9 cellular contexts compared by ENCODE assay signal in the genomic region with DNA sequence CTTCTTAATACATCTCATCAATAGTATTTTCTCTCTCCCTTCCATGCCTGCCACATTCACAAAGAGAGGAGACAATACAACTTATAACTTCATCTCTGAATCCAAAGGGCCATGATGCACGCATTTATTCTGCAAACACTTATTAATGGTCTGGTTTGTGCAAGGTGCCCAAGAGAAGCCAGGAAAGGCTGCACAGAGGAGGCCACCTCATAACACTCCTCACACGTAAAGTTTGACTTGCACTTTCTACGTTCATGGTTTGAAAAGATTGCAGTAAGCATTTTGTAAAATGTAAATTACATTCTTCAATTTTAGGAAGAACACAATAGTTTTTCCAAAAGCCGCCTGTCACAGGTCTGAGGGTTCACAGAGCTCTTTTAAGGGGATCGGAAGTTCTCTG. TPM values are rescaled to one million over a fixed set of nuclear protein-coding genes. Genes with fewer than 3 reads are reported as not detected.
A peak's percentile ranks its signal among the peaks of the same experiment; 100 is the strongest.
DNase-seq lines count a peak whose midpoint lies in the region; ATAC-seq, FAIRE-seq and TF ChIP-seq lines count a peak whose summit lies in the region.
"Had no signal": no experiment of that assay in that cellular context is flagged by ENCODE, and none has a peak within 500 bp of the region (broad histone marks: within the 10 kb centered on the region; RNA-seq: fewer than 3 reads in every experiment).

No MANE protein-coding gene starts in this region.

- H3K36me3 ChIP-seq in OCI-LY7 (ENCODE audit: insufficient read depth, low read length) (no peaks in the 10 kb centered on the region), H1 (ENCODE audit: control insufficient read depth in 2 of 4, insufficient read depth in 4 of 4, low read length in 3 of 4) (no peaks in the 10 kb centered on the region), osteoblast (ENCODE audit: insufficient read depth, low read length) (no peaks in the 10 kb centered on the region), brain microvascular endothelial cell (replicated peaks) (no peaks in the 10 kb centered on the region)

- ATAC-seq in HG03521 (IDR thresholded peaks at IDR 0.05; ENCODE audit: unreplicated experiment): no peak

- CTCF ChIA-PET in OCI-LY7 (lab: Charles Lee; ENCODE audit: unreplicated experiment) (no interaction called here), H1 (lab: Charles Lee; ENCODE audit: partially characterized antibody) (interaction anchor here (0.6 to 1.8 kb wide), 4 partner anchors 72 to 231 kb away, joined by 3 to 4 read pairs (median 3); no protein-coding TSS in a partner anchor)

- no peak for TF ChIP-seq RAD21 in H1 (IDR thresholded peaks at IDR 0.05 in 1 of 2, conservative IDR thresholded peaks at IDR 0.05 in 1 of 2; ENCODE audit: low read depth in 2 of 2, low read length in 2 of 2)

- H3K9me2 ChIP-seq in OCI-LY7 (ENCODE audit: insufficient read depth, low read length): no peaks in the 10 kb centered on the region

- H2BK120ac ChIP-seq in H1 (replicated peaks; ENCODE audit: low read depth, low read length): no peak overlapping the region

- peaks cover 32% of the 10 kb centered on the region for H3K79me2 ChIP-seq in OCI-LY7 (ENCODE audit: insufficient read depth, low read depth, low read length)
- H3K79me2 ChIP-seq in H1 (ENCODE audit: control insufficient read depth in 1 of 2, insufficient read depth in 2 of 2, low read length in 2 of 2): peaks cover 0 to 33% of the 10 kb centered on the region in 2 experiments; a peak in 3 of 4 replicates
- peaks cover 32% of the 10 kb centered on the region for H3K79me2 ChIP-seq in osteoblast (ENCODE audit: insufficient read depth, low read length)

- no peak for TF ChIP-seq POLR2A in H1 (IDR thresholded peaks at IDR 0.05; ENCODE audit: control extremely low read depth in 1 of 2, low read depth in 2 of 2, low read length in 2 of 2)

- H2AFZ ChIP-seq in OCI-LY7 (ENCODE audit: low read length): peak overlapping the region; percentile 95; the same call in 1 of the 2 replicates
- H2AFZ ChIP-seq in H1 (ENCODE audit: low read length): no peak overlapping the region
- no peak overlapping the region for H2AFZ ChIP-seq in osteoblast (ENCODE audit: low read length)

- in situ Hi-C loops in brain microvascular endothelial cell (cut with HindIII; ENCODE audit: low pct_ligation_motif_present, low sequenced_read_pairs): no loop called here

- FAIRE-seq in H1 (lab: Jason Lieb, UNC): no peak

- peaks cover 25% of the 10 kb centered on the region for H3K4me1 ChIP-seq in OCI-LY7 (ENCODE audit: insufficient read depth, low read length, poor library complexity, severe bottlenecking)
- H3K4me1 ChIP-seq in H1 (replicated peaks in 1 of 4; ENCODE audit: control insufficient read depth in 3 of 4, insufficient read depth in 4 of 4, low read length in 3 of 4): peaks cover 0 to 17% (median 4%) of the 10 kb centered on the region in 4 experiments; a peak in 4 of 7 replicates
- H3K4me1 ChIP-seq in osteoblast (ENCODE audit: insufficient read depth, low read length): peaks cover 21% of the 10 kb centered on the region

- H3K27me3 ChIP-seq in H1 (replicated peaks in 1 of 4; ENCODE audit: control insufficient read depth in 3 of 4, extremely low read depth in 1 of 4, insufficient read depth in 3 of 4, low read length in 3 of 4) (peaks cover 0 to 4% (median 0%) of the 10 kb centered on the region in 4 experiments; a peak in 2 of 7 replicates), osteoblast (ENCODE audit: insufficient read depth, low read length) (peaks cover 15% of the 10 kb centered on the region), brain microvascular endothelial cell (replicated peaks) (peaks cover 16% of the 10 kb centered on the region)

- no peak overlapping the region for H2AK5ac ChIP-seq in H1 (ENCODE audit: low read depth, low read length)

- no TSS peak for BruUV-seq in OCI-LY7 (replicated peaks; lab: Mats Ljungman, UMichigan)

- H3K4me2 ChIP-seq in OCI-LY7 (ENCODE audit: low read length) (peak overlapping the region; percentile 96), H1 (ENCODE audit: insufficient read depth in 1 of 2, low read depth in 2 of 2, low read length in 2 of 2) (peak overlapping the region; percentile 78 to 90; a peak in 3 of 4 replicates), osteoblast (ENCODE audit: insufficient read depth, low read length) (peak overlapping the region; percentile 92)

- no peak overlapping the region for H3K23ac ChIP-seq in H1 (ENCODE audit: insufficient read length)

- H2BK15ac ChIP-seq in H1 (ENCODE audit: low read length): no peak overlapping the region

- H3K27ac ChIP-seq in OCI-LY7 (ENCODE audit: low read depth, low read length, poor library complexity, severe bottlenecking): no peak overlapping the region
- H3K27ac ChIP-seq in H1 (ENCODE audit: low read depth, low read length): no peak overlapping the region
- H3K27ac ChIP-seq in osteoblast (ENCODE audit: low read depth, low read length): no peak overlapping the region
- H3K27ac ChIP-seq in brain microvascular endothelial cell: no peak overlapping the region

- peaks cover 9% of the 10 kb centered on the region for H3K23me2 ChIP-seq in H1 (ENCODE audit: low read depth, low read length)

- no peak overlapping the region for H3K18ac ChIP-seq in H1 (ENCODE audit: extremely low read depth, low read length)

- no peaks in the 10 kb centered on the region for H3K79me1 ChIP-seq in H1 (ENCODE audit: low read depth, low read length)

- no peak overlapping the region for H3K4ac ChIP-seq in H1 (replicated peaks; ENCODE audit: insufficient read length, low read depth, low read length)

- peaks cover 27% of the 10 kb centered on the region for H4K20me1 ChIP-seq in OCI-LY7 (ENCODE audit: insufficient read depth, low read length)
- H4K20me1 ChIP-seq in H1 (replicated peaks in 1 of 2; ENCODE audit: control insufficient read depth in 1 of 2, insufficient read depth in 2 of 2, low read length in 2 of 2): peaks cover 0 to 5% of the 10 kb centered on the region in 2 experiments
- H4K20me1 ChIP-seq in osteoblast (ENCODE audit: insufficient read depth, low read length): peaks cover 18% of the 10 kb centered on the region

- no peak overlapping the region for H2BK5ac ChIP-seq in H1 (ENCODE audit: low read depth, low read length)

- H3K9ac ChIP-seq in H1 (replicated peaks in 1 of 4; ENCODE audit: extremely low read depth in 1 of 4, low read depth in 3 of 4, low read length in 3 of 4): no peak overlapping the region

- POLR2A ChIA-PET in OCI-LY7 (lab: Charles Lee): interaction anchor here (0.6 to 1.2 kb wide), 2 partner anchors 12 to 1044 kb away, joined by 3 read pairs; no protein-coding TSS in a partner anchor
- POLR2A ChIA-PET in H1 (lab: Charles Lee; ENCODE audit: partially characterized antibody): interaction anchor here (0.7 to 9.5 kb wide), 3 partner anchors 94 to 178 kb away, joined by 3 to 65 read pairs (median 3); no protein-coding TSS in a partner anchor

- H4K91ac ChIP-seq in H1 (replicated peaks; ENCODE audit: insufficient read length, low read length): no peak overlapping the region

- no peak overlapping the region for H4K5ac ChIP-seq in H1 (ENCODE audit: insufficient read length, low read depth, low read length)

- intact Hi-C loops in OCI-LY7 (cut with micrococcal nuclease; ENCODE audit: unreplicated experiment): loop anchor here (5.0 to 10.0 kb wide), 3 partner anchors 223 to 1027 kb away; no protein-coding TSS in a partner anchor

- DNase-seq in GM12865 (ENCODE audit: low read depth): peak; percentile 18
- DNase-seq in OCI-LY7 (ENCODE audit: low spot score): no peak
- DNase-seq in H1 (ENCODE audit: low read depth in 1 of 2, low spot score in 2 of 2): no peak
- DNase-seq in osteoblast (ENCODE audit: insufficient read length, low spot score, missing footprints): peak; percentile 60
- no peak for DNase-seq in stimulated activated CD4-positive, alpha-beta T cell treated with anti-CD3 and anti-CD28 coated beads, Interleukin-12 subunit alpha, Interleukin-12 subunit beta, amount 100 ng/mL, for 4 hours
- DNase-seq in brain microvascular endothelial cell: no peak
- DNase-seq in NCI-H187 (lab: John Stamatoyannopoulos, UW): no peak
- DNase-seq: NCI-H1436 treated with DMSO at 0.1 percent for 48 hours had no signal

- H3K9me3 ChIP-seq in OCI-LY7 (ENCODE audit: low read length): no peaks in the 10 kb centered on the region
- no peaks in the 10 kb centered on the region for H3K9me3 ChIP-seq in H1 (ENCODE audit: insufficient read depth in 2 of 2, low read depth in 1 of 2, low read length in 1 of 2)
- H3K9me3 ChIP-seq in osteoblast (ENCODE audit: low read depth, low read length): no peaks in the 10 kb centered on the region

- 84% methylated on average over 5 of the region's 5 CpGs; no CpG with 5 or more reads in 1 of the 2 experiments for WGBS in H1 (ENCODE audit: extremely low coverage in 1 of 2, insufficient coverage in 1 of 2, insufficient read length in 1 of 2, insufficient replicate concordance in 2 of 2, low coverage in 1 of 2, low lambda C conversion rate in 2 of 2, missing lambda C conversion rate in 1 of 2), 2 experiments

- H4K8ac ChIP-seq in H1 (ENCODE audit: extremely low read depth, insufficient read depth, low read length): no peak overlapping the region

- H2BK12ac ChIP-seq in H1 (ENCODE audit: low read depth, low read length): no peak overlapping the region

- H2BK20ac ChIP-seq in H1 (ENCODE audit: low read length): no peak overlapping the region

- no peak for TF ChIP-seq EP300 in H1 (IDR thresholded peaks at IDR 0.05; ENCODE audit: borderline replicate concordance in 1 of 2, low read depth in 2 of 2, low read length in 2 of 2)

- no peak overlapping the region for H3K56ac ChIP-seq in H1 (replicated peaks; ENCODE audit: insufficient read length, low read depth, low read length)

- TF ChIP-seq CTCF in GM12865 (IDR thresholded peaks at IDR 0.05; ENCODE audit: insufficient read depth, low read depth, low read length, missing control alignments): no peak
- no peak for TF ChIP-seq CTCF in OCI-LY7 (conservative IDR thresholded peaks at IDR 0.05; ENCODE audit: low read length)
- no peak for TF ChIP-seq CTCF in H1 (IDR thresholded peaks at IDR 0.05; ENCODE audit: control extremely low read depth in 1 of 3, insufficient read depth in 1 of 3, low read depth in 1 of 3, low read length in 3 of 3)
- TF ChIP-seq CTCF in osteoblast (IDR thresholded peaks at IDR 0.05; ENCODE audit: extremely low read depth, low read depth, low read length): no peak
- TF ChIP-seq CTCF in brain microvascular endothelial cell (IDR thresholded peaks at IDR 0.05; ENCODE audit: low read depth, low read length, missing control alignments): no peak

- no peak overlapping the region for H3K14ac ChIP-seq in H1 (ENCODE audit: insufficient read length)

- H3K4me3 ChIP-seq in GM12865 (ENCODE audit: low read depth, low read length): no peak overlapping the region
- H3K4me3 ChIP-seq in OCI-LY7 (ENCODE audit: low read depth, low read length, poor library complexity, severe bottlenecking): no peak overlapping the region
- H3K4me3 ChIP-seq in H1 (ENCODE audit: extremely low read depth in 1 of 4, insufficient read depth in 2 of 4, low read depth in 3 of 4, low read length in 4 of 4): peak overlapping the region in 2 of 4 experiments; percentile 72 to 89; a peak in 3 of 8 replicates
- peak overlapping the region; percentile 91 for H3K4me3 ChIP-seq in osteoblast (ENCODE audit: insufficient read depth, low read length)
- no peak overlapping the region for H3K4me3 ChIP-seq in brain microvascular endothelial cell (ENCODE audit: low read depth, low read length)

RNA-seq across cellular contexts. Expression of a gene that starts 1.2 kb away (rescaled TPM):
- 26.3 and 45.1 TPM in 2 replicates for total RNA-seq in OCI-LY7 (2014; rRNA removed; shearing (Covaris generic))
- total RNA-seq in OCI-LY7 (2022): 74.0 and 75.9 TPM in 2 replicates
- total RNA-seq in H1 (2021; fragmentation: NEBNext Ultra II Directional; extraction: Animal tissue kit (Norgen Biotek cat#: 25700)): 84.1 and 98.3 TPM in 2 replicates
- 6.1 and 10.4 TPM in 2 replicates for polyA plus RNA-seq in H1 (2011; rRNA removed)
- 18.7 TPM for polyA plus RNA-seq in H1 (2011; cell fraction: cytosol; rRNA removed)
- polyA plus RNA-seq in H1 (2011; cell fraction: nucleus; rRNA removed): 5.3 TPM
- polyA plus RNA-seq in H1 (2012, experiment 1 of 2): 25.6 to 55.7 TPM (median 33.8 TPM) in 4 replicates
- 5.5 TPM for polyA plus RNA-seq in H1 (2012, experiment 2 of 2)
- polyA plus RNA-seq in H1 (2013, experiment 1 of 2): 28.3 TPM
- polyA plus RNA-seq in H1 (2013, experiment 2 of 2): 30.3 TPM
- polyA minus RNA-seq in H1 (2011; rRNA and poly(A)+ RNA removed): 16.4 and 32.4 TPM in 2 replicates
- 16.7 TPM for polyA minus RNA-seq in H1 (2011; cell fraction: cytosol; rRNA and poly(A)+ RNA removed)
- polyA minus RNA-seq in H1 (2011; cell fraction: nucleus; rRNA and poly(A)+ RNA removed): 58.0 TPM
- 53.3 and 63.3 TPM in 2 replicates for total RNA-seq in osteoblast

Comparison
In these comparisons a context has a peak if more than half of its experiments do, and no peak if none do; other contexts are left out.
1. DNase-seq: peak in GM12865 (single experiment) and osteoblast (single experiment); none in OCI-LY7 (single experiment), H1 (0 of 2), stimulated activated CD4-positive, alpha-beta T cell treated with anti-CD3 and anti-CD28 coated beads, Interleukin-12 subunit alpha, Interleukin-12 subunit beta, amount 100 ng/mL, for 4 hours (single experiment), brain microvascular endothelial cell (single experiment) and NCI-H187 (0 of 2).
2. Peak in every context shown above with its lines, with median percentiles within 50 percentile points of each other: H3K4me2 ChIP-seq.